1 cellular context compared by ENCODE assay signal in genomic region chr13:79777504-79777903, GRCh38.
TF ChIP-seq lines count a peak whose summit lies in the region.

No MANE protein-coding gene starts in this region.

TF ChIP-seq in GM23338, 12 proteins besides CTCF, POLR2A, EP300 and RAD21 (continued from another document):
- TF ChIP-seq, protein P1, sequence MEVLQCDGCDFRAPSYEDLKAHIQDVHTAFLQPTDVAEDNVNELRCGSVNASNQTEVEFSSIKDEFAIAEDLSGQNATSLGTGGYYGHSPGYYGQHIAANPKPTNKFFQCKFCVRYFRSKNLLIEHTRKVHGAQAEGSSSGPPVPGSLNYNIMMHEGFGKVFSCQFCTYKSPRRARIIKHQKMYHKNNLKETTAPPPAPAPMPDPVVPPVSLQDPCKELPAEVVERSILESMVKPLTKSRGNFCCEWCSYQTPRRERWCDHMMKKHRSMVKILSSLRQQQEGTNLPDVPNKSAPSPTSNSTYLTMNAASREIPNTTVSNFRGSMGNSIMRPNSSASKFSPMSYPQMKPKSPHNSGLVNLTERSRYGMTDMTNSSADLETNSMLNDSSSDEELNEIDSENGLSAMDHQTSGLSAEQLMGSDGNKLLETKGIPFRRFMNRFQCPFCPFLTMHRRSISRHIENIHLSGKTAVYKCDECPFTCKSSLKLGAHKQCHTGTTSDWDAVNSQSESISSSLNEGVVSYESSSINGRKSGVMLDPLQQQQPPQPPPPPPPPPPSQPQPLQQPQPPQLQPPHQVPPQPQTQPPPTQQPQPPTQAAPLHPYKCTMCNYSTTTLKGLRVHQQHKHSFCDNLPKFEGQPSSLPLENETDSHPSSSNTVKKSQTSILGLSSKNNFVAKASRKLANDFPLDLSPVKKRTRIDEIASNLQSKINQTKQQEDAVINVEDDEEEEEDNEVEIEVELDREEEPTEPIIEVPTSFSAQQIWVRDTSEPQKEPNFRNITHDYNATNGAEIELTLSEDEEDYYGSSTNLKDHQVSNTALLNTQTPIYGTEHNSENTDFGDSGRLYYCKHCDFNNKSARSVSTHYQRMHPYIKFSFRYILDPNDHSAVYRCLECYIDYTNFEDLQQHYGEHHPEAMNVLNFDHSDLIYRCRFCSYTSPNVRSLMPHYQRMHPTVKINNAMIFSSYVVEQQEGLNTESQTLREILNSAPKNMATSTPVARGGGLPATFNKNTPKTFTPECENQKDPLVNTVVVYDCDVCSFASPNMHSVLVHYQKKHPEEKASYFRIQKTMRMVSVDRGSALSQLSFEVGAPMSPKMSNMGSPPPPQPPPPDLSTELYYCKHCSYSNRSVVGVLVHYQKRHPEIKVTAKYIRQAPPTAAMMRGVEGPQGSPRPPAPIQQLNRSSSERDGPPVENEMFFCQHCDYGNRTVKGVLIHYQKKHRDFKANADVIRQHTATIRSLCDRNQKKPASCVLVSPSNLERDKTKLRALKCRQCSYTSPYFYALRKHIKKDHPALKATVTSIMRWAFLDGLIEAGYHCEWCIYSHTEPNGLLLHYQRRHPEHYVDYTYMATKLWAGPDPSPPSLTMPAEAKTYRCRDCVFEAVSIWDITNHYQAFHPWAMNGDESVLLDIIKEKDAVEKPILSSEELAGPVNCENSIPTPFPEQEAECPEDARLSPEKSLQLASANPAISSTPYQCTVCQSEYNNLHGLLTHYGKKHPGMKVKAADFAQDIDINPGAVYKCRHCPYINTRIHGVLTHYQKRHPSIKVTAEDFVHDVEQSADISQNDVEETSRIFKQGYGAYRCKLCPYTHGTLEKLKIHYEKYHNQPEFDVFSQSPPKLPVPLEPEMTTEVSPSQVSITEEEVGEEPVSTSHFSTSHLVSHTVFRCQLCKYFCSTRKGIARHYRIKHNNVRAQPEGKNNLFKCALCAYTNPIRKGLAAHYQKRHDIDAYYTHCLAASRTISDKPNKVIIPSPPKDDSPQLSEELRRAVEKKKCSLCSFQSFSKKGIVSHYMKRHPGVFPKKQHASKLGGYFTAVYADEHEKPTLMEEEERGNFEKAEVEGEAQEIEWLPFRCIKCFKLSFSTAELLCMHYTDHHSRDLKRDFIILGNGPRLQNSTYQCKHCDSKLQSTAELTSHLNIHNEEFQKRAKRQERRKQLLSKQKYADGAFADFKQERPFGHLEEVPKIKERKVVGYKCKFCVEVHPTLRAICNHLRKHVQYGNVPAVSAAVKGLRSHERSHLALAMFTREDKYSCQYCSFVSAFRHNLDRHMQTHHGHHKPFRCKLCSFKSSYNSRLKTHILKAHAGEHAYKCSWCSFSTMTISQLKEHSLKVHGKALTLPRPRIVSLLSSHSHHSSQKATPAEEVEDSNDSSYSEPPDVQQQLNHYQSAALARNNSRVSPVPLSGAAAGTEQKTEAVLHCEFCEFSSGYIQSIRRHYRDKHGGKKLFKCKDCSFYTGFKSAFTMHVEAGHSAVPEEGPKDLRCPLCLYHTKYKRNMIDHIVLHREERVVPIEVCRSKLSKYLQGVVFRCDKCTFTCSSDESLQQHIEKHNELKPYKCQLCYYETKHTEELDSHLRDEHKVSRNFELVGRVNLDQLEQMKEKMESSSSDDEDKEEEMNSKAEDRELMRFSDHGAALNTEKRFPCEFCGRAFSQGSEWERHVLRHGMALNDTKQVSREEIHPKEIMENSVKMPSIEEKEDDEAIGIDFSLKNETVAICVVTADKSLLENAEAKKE (CRISPR knock-in tag; IDR thresholded peaks at IDR 0.05) = no peak
- TF ChIP-seq NANOG (IDR thresholded peaks at IDR 0.05; ENCODE audit: borderline replicate concordance) = no peak
TF ChIP-seq in GM23338: peak in this region for 0.
